Comparison of ENCODE assay signal across 8 cellular contexts in the genomic region with DNA sequence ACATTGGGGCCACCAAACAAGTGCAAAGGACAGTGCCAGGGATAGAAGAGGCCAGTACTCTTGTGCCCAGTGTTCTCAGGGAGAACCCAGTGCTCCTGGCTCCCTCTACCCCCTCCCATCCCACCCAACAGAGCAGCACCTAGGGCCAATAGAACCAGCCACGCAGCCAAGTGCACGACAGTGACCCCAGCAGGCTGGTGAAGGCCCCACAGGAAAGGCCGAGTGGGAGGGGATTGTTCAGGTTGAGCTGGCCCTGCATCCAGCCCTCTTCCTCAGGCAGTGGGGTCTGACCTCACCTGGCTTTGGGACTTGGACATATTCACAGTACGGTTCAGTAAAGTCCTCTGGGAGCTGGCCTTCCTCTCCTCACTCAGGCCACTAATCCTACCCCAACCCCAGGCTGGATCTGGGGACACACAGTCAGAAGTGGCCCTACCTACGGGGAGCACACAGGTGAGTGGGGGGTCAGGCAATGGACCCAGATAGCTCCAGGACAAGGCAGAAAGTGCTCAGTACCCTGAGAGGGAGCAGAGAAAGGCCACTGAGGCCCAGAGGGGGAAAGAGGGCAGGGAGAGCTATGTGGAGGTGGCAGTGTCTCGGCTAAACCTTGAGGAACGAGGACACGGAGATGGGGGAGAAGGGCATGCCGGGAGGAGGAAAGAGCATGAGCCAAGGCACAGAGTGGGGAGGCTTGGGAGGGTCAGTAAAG. TPM values are rescaled to one million over a fixed set of nuclear protein-coding genes. Genes with fewer than 3 reads are reported as not detected.
A peak's percentile ranks its signal among the peaks of the same experiment; 100 is the strongest.
DNase-seq lines count a peak whose midpoint lies in the region; ATAC-seq and TF ChIP-seq lines count a peak whose summit lies in the region.

No MANE protein-coding gene starts in this region.

- no peak overlapping the region; the same call in 2 of the 3 replicates for H3K4me3 Mint-ChIP-seq in GM23338

- H3K4me3 ChIP-seq in DOHH2 (ENCODE audit: low read length) = no peak overlapping the region
- H3K4me3 ChIP-seq in GM23338 = no peak overlapping the region

- no peaks in the 10 kb centered on the region for H3K79me2 ChIP-seq in DOHH2 (ENCODE audit: control insufficient read depth, low read length)
- no peaks in the 10 kb centered on the region for H3K79me2 ChIP-seq in GM23338 (replicated peaks; ENCODE audit: insufficient read depth)

- TF ChIP-seq CTCF in DOHH2 (IDR thresholded peaks at IDR 0.05; ENCODE audit: low read depth, low read length, poor library complexity, severe bottlenecking) (peak; percentile 30), GM23338 (conservative IDR thresholded peaks at IDR 0.05; ENCODE audit: low read depth in 2 of 2) (peak; percentile 36 to 76; a peak in 3 of 4 replicates), VCaP (conservative IDR thresholded peaks at IDR 0.05) (0 out of 2 replicates have a peak, but pooled peaks have one; percentile 6)

- H4K20me1 ChIP-seq in DOHH2 (ENCODE audit: control insufficient read depth, insufficient read depth, low read depth, low read length) = no peaks in the 10 kb centered on the region
- H4K20me1 ChIP-seq in GM23338 (replicated peaks; ENCODE audit: insufficient read depth) = peaks cover 4% of the 10 kb centered on the region; the same call in 1 of the 2 replicates

- H3K4me2 ChIP-seq in DOHH2 (ENCODE audit: low read length) (no peak overlapping the region), GM23338 (no peak overlapping the region)

- H3K27me3 Mint-ChIP-seq in GM23338 (ENCODE audit: insufficient read depth, low read depth, poor library complexity) = peaks cover 10% of the 10 kb centered on the region

- H3F3A ChIP-seq in DOHH2 (ENCODE audit: control insufficient read depth, insufficient read depth) (peaks cover 12% of the 10 kb centered on the region; the same call in 1 of the 2 replicates), GM23338 (replicated peaks; ENCODE audit: low read depth) (no peaks in the 10 kb centered on the region)

- peaks cover 4% of the 10 kb centered on the region; the same call in 2 of the 3 replicates for H3K4me1 Mint-ChIP-seq in GM23338

- H3K27ac ChIP-seq in DOHH2 (ENCODE audit: low read depth, low read length) (no peak overlapping the region), GM23338 (ENCODE audit: low read depth) (no peak overlapping the region), VCaP (no peak overlapping the region)

- H3K27ac Mint-ChIP-seq in GM23338 = no peak overlapping the region

- H3K9me3 Mint-ChIP-seq in GM23338 = no peaks in the 10 kb centered on the region

- H3K36me3 Mint-ChIP-seq in GM23338 (ENCODE audit: low read depth) = peaks cover 6% of the 10 kb centered on the region; the same call in 2 of the 3 replicates

- no peaks in the 10 kb centered on the region for H3K9me3 ChIP-seq in DOHH2 (ENCODE audit: control insufficient read depth, insufficient read depth, low read length)

- H3K9me2 ChIP-seq in DOHH2 (replicated peaks; ENCODE audit: control insufficient read depth, low read length) = no peaks in the 10 kb centered on the region
- H3K9me2 ChIP-seq in GM23338 (ENCODE audit: insufficient read depth) = no peaks in the 10 kb centered on the region

- DNase-seq in GM23338 (ENCODE audit: low spot score) (peak; percentile 80), kidney tubule cell (ENCODE audit: low spot score) (peak; percentile 25), AG20443 (ENCODE audit: low spot score) (no peak)
- DNase-seq in NK-92 treated with Interleukin-12 subunit alpha and Interleukin-12 subunit beta, amount 100 ng/mL, for 24 hours (lab: John Stamatoyannopoulos, UW) = no peak
- DNase-seq in activated effector memory CD4-positive, alpha-beta T cell treated with Interleukin-2 at 50 U/mL for 16 hours = no peak

- H3K36me3 ChIP-seq in DOHH2 (ENCODE audit: control insufficient read depth, low read length) = peaks cover 34% of the 10 kb centered on the region
- no peaks in the 10 kb centered on the region for H3K36me3 ChIP-seq in GM23338 (ENCODE audit: insufficient read depth)

- H3K4me1 ChIP-seq in DOHH2 (ENCODE audit: control insufficient read depth, low read length) = peaks cover 9% of the 10 kb centered on the region
- no peaks in the 10 kb centered on the region for H3K4me1 ChIP-seq in GM23338 (ENCODE audit: insufficient read depth)

- peak; percentile 96 for ATAC-seq in GM23338
- ATAC-seq in GM21423 (IDR thresholded peaks at IDR 0.05; ENCODE audit: unreplicated experiment) = no peak

- H3K27me3 ChIP-seq in DOHH2 (ENCODE audit: control insufficient read depth, low read length) = no peaks in the 10 kb centered on the region
- H3K27me3 ChIP-seq in GM23338 (ENCODE audit: insufficient read depth) = no peaks in the 10 kb centered on the region

- no peak overlapping the region for H2AFZ ChIP-seq in GM23338

TF ChIP-seq in GM23338, 12 proteins besides CTCF, POLR2A, EP300 and RAD21:
- no peak for TF ChIP-seq EZH2phosphoT487 (IDR thresholded peaks at IDR 0.05; ENCODE audit: unreplicated experiment)
- peak; percentile 59 for TF ChIP-seq POLR2AphosphoS5 (IDR thresholded peaks at IDR 0.05; ENCODE audit: low read depth)

RNA-seq across cellular contexts. Expression of a gene that starts 25.4 kb away (rescaled TPM):
- total RNA-seq in GM23338 (2014; rRNA removed; shearing (Covaris generic)) = 36.0 and 45.5 TPM in 2 replicates
- polyA plus RNA-seq in GM23338 (2016; fragmentation: Nextera tagmentation; extraction: Ambion mirVana) = 15.4 and 19.2 TPM in 2 replicates

RNA-seq across cellular contexts. Expression of a gene that starts 45.9 kb away (rescaled TPM):
- 19.5 and 20.3 TPM in 2 replicates for total RNA-seq in GM23338 (2014; rRNA removed; shearing (Covaris generic))
- polyA plus RNA-seq in GM23338 (2016; fragmentation: Nextera tagmentation; extraction: Ambion mirVana) = 2.5 and 2.8 TPM in 2 replicates

Comparison
In these comparisons a context has a peak if more than half of its experiments do, and no peak if none do; other contexts are left out.
1. CTCF ChIP-seq: peak in every context shown above with its lines; median percentile 56 in GM23338; 30 in DOHH2; 6 in VCaP.
2. DNase-seq: peak in GM23338 (single experiment) and kidney tubule cell (single experiment); none in AG20443 (single experiment), NK-92 treated with Interleukin-12 subunit alpha and Interleukin-12 subunit beta, amount 100 ng/mL, for 24 hours (single experiment) and activated effector memory CD4-positive, alpha-beta T cell treated with Interleukin-2 at 50 U/mL for 16 hours (single experiment).